In genomic region chr10:21534611-21535493, GRCh38 we compare ENCODE assay signal across 8 cellular contexts. TPM values are rescaled to one million over a fixed set of nuclear protein-coding genes. Genes with fewer than 3 reads are reported as not detected.
DNase-seq lines count a peak whose midpoint lies in the region; ATAC-seq, FAIRE-seq and TF ChIP-seq lines count a peak whose summit lies in the region.

No MANE protein-coding gene starts in this region.

- peak overlapping the region; percentile 95 for H3K27ac ChIP-seq in neural progenitor cell
- peak overlapping the region; percentile 96 for H3K27ac ChIP-seq in vagina

- no peaks in the 10 kb centered on the region for H3K9me3 Mint-ChIP-seq in neural progenitor cell

- H3F3A ChIP-seq in neural progenitor cell (ENCODE audit: low read depth), result peaks cover 50% of the 10 kb centered on the region

- no peaks in the 10 kb centered on the region for H3K9me3 ChIP-seq in neural progenitor cell (ENCODE audit: low read depth)
- H3K9me3 ChIP-seq in vagina, result no peaks in the 10 kb centered on the region

- no peak overlapping the region for H3K27ac Mint-ChIP-seq in neural progenitor cell

- no peak for FAIRE-seq in frontal cortex (lab: Jason Lieb, UNC)

- TF ChIP-seq CTCF in neural progenitor cell (IDR thresholded peaks at IDR 0.05) (no peak), vagina (IDR thresholded peaks at IDR 0.05) (no peak)

- intact Hi-C loops in vagina (cut with DNase I), result loop anchor here (2.0 to 10.0 kb wide), 2 partner anchors 38 to 1560 kb away; partner anchors contain the start of gene MSRB2

- H2AFZ ChIP-seq in neural progenitor cell (replicated peaks), result no peak overlapping the region

- no peak for TF ChIP-seq POLR2A in vagina (IDR thresholded peaks at IDR 0.05)

- H4K20me1 ChIP-seq in neural progenitor cell (ENCODE audit: low read depth), result peaks cover 49% of the 10 kb centered on the region

- peak overlapping the region; percentile 92 for H3K4me3 Mint-ChIP-seq in neural progenitor cell

- H3K79me2 ChIP-seq in neural progenitor cell (ENCODE audit: low read depth), result peaks cover 98% of the 10 kb centered on the region

- peak; percentile 24 for ATAC-seq in HG02763 (IDR thresholded peaks at IDR 0.05; ENCODE audit: unreplicated experiment)

- peaks cover 10% of the 10 kb centered on the region for H3K36me3 ChIP-seq in neural progenitor cell
- peaks cover 0 to 26% of the 10 kb centered on the region in 2 donors for H3K36me3 ChIP-seq in vagina

- peaks cover 42% of the 10 kb centered on the region for H3K4me1 ChIP-seq in neural progenitor cell
- H3K4me1 ChIP-seq in vagina, result peaks cover 38% of the 10 kb centered on the region

- no peak overlapping the region for H3K9ac ChIP-seq in neural progenitor cell

- peaks cover 24% of the 10 kb centered on the region for H3K4me1 Mint-ChIP-seq in neural progenitor cell

- H3K4me3 ChIP-seq in neural progenitor cell, result peak overlapping the region; percentile 53
- peak overlapping the region; percentile 96 to 97 for H3K4me3 ChIP-seq in vagina

- peaks cover 3% of the 10 kb centered on the region for H3K27me3 Mint-ChIP-seq in neural progenitor cell (ENCODE audit: insufficient read depth, low read depth)

- H3K4me2 ChIP-seq in neural progenitor cell, result peak overlapping the region; percentile 95

- H3K27me3 ChIP-seq in neural progenitor cell (no peaks in the 10 kb centered on the region), vagina (no peaks in the 10 kb centered on the region)

- DNase-seq in GM03348 (ENCODE audit: low spot score), result peak; percentile 62
- peak; percentile 61 for DNase-seq in RPMI7951 (ENCODE audit: low read depth)
- DNase-seq in activated gamma-delta T cell treated with Interleukin-2 at 50 U/mL for 16 hours, result peak; percentile 42
- DNase-seq in frontal cortex (ENCODE audit: low spot score in 2 of 2), result peak; percentile 58 to 73
- peak; percentile 87 for DNase-seq in neural progenitor cell (ENCODE audit: low spot score)
- no peak for DNase-seq in vagina (ENCODE audit: extremely low spot score in 2 of 2)
- DNase-seq in NCI-H128 (lab: John Stamatoyannopoulos, UW; ENCODE audit: unreplicated experiment), result no peak

- peaks cover 10% of the 10 kb centered on the region for H3K36me3 Mint-ChIP-seq in neural progenitor cell

RNA-seq across cellular contexts. Expression of gene MLLT10, which starts 0.8 kb away (rescaled TPM):
- total RNA-seq in RPMI7951 (2014; rRNA removed; shearing (Covaris generic)), result 31.2 and 42.1 TPM in 2 replicates
- total RNA-seq in frontal cortex, result 35.9 TPM
- 55.7 and 61.3 TPM in 2 replicates for total RNA-seq in neural progenitor cell (ENCODE audit: low replicate concordance)
- total RNA-seq in vagina, result 53.3 TPM

RNA-seq across cellular contexts. Expression of gene SKIDA1, which starts 9.4 kb away (rescaled TPM):
- 0.48 and 0.88 TPM in 2 replicates for total RNA-seq in RPMI7951 (2014; rRNA removed; shearing (Covaris generic))
- total RNA-seq in frontal cortex (11.0 TPM), neural progenitor cell (ENCODE audit: low replicate concordance) (123 and 127 TPM in 2 replicates), vagina (2.7 TPM)

Comparison
In these comparisons a context has a peak if more than half of its experiments do, and no peak if none do; other contexts are left out.
1. DNase-seq: peak in GM03348 (single experiment), RPMI7951 (single experiment), activated gamma-delta T cell treated with Interleukin-2 at 50 U/mL for 16 hours (single experiment), frontal cortex (2 of 2) and neural progenitor cell (single experiment); none in vagina (0 of 2) and NCI-H128 (single experiment).
2. RNA of gene SKIDA1, which starts 9.4 kb away (total RNA-seq): 123 to 127 TPM in neural progenitor cell; 11.0 TPM in frontal cortex (single experiment), 2.7 TPM in vagina (single experiment) and 0.48 to 0.88 TPM in RPMI7951; every median in the first group is over 10 times any median in the second.